ENCODE assay signal across 8 cellular contexts in the genomic region with DNA sequence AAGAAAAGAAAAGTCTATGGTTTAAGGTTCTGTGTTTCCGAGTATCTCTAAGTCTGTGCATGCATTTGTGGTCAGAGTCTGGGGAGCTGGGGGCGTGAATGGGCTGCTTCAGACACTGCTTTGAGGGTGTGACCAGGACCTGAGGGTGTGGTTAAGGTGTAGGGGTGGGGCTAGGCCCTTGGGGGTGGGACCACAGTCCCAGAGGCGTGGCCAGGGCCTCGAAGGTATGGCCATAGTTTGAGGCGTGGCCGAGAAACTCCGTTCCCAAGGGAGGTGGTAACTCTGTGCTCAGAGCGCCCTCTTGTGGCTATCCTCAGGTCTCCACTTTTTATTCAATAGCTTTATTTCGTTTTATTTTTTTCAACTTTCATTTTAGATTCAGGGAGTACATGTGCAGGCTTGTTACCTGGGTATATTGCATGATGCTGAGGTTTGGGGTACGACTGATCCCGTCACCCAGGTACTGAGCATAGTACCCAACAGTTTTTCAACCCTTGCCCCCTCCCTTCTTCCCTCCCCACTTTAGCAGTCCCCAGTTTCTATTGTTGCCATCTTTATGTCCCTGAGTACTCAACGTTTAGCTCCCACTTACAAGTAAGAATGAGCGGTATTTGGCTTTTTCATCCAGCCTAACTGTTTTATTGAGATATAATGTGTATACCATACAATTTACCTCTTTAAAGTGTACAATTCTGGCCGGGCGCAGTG. TPM values are rescaled to one million over a fixed set of nuclear protein-coding genes. Genes with fewer than 3 reads are reported as not detected.
DNase-seq lines count a peak whose midpoint lies in the region; TF ChIP-seq lines count a peak whose summit lies in the region.

No MANE protein-coding gene starts in this region.

- H3K27me3 Mint-ChIP-seq in activated T-helper 1 cell treated with anti-CD3 and anti-CD28 coated beads, Interleukin-12 subunit alpha, Interleukin-12 subunit beta, Interleukin-2, Interleukin-4 antibody, amounts not matched to agents 30 ng/mL and 10 ng/mL and 1 ng/mL, durations not matched to agents 14 hours and 24 hours and 36 hours (ENCODE audit: insufficient read depth): peaks cover 2% of the 10 kb centered on the region
- peaks cover 6% of the 10 kb centered on the region for H3K27me3 Mint-ChIP-seq in neural progenitor cell (ENCODE audit: insufficient read depth, low read depth)

- intact Hi-C loops in activated T-helper 1 cell treated with anti-CD3 and anti-CD28 coated beads, Interleukin-12 subunit alpha, Interleukin-12 subunit beta, Interleukin-2, Interleukin-4 antibody, amounts not matched to agents 30 ng/mL and 10 ng/mL and 1 ng/mL, durations not matched to agents 14 hours and 24 hours and 36 hours (cut with micrococcal nuclease): loop anchor here (1.0 to 2.0 kb wide), 8 partner anchors 17 to 200 kb away; no protein-coding TSS in a partner anchor

- H3K4me3 Mint-ChIP-seq in activated T-helper 1 cell treated with anti-CD3 and anti-CD28 coated beads, Interleukin-12 subunit alpha, Interleukin-12 subunit beta, Interleukin-2, Interleukin-4 antibody, amounts not matched to agents 30 ng/mL and 10 ng/mL and 1 ng/mL, durations not matched to agents 14 hours and 24 hours and 36 hours: peak overlapping the region; percentile 27
- peak overlapping the region; percentile 13 for H3K4me3 Mint-ChIP-seq in neural progenitor cell

- H3K79me2 ChIP-seq in Loucy (ENCODE audit: insufficient read depth, low read length) (no peaks in the 10 kb centered on the region), neural progenitor cell (ENCODE audit: low read depth) (no peaks in the 10 kb centered on the region)

- peak; percentile 85 for TF ChIP-seq CTCF in Loucy (conservative IDR thresholded peaks at IDR 0.05; ENCODE audit: low read length)
- peak; percentile 89 for TF ChIP-seq CTCF in neural progenitor cell (IDR thresholded peaks at IDR 0.05)

- H3K9me3 ChIP-seq in Loucy (ENCODE audit: insufficient read depth, low read depth, low read length) (no peaks in the 10 kb centered on the region), neural progenitor cell (ENCODE audit: low read depth) (no peaks in the 10 kb centered on the region)

- H3K9ac ChIP-seq in Loucy (ENCODE audit: low read depth, low read length, poor library complexity, severe bottlenecking): peak overlapping the region; percentile 67
- no peak overlapping the region for H3K9ac ChIP-seq in neural progenitor cell

- no peaks in the 10 kb centered on the region for H3K9me3 Mint-ChIP-seq in activated T-helper 1 cell treated with anti-CD3 and anti-CD28 coated beads, Interleukin-12 subunit alpha, Interleukin-12 subunit beta, Interleukin-2, Interleukin-4 antibody, amounts not matched to agents 30 ng/mL and 10 ng/mL and 1 ng/mL, durations not matched to agents 14 hours and 24 hours and 36 hours
- peaks cover 7% of the 10 kb centered on the region for H3K9me3 Mint-ChIP-seq in neural progenitor cell

- H3F3A ChIP-seq in Loucy (ENCODE audit: low read depth) (no peaks in the 10 kb centered on the region), neural progenitor cell (ENCODE audit: low read depth) (no peaks in the 10 kb centered on the region)

- H3K4me3 ChIP-seq in H7 (ENCODE audit: insufficient read depth, low read depth, low read length) (no peak overlapping the region), Loucy (ENCODE audit: low read length, poor library complexity, severe bottlenecking) (peak overlapping the region; percentile 59), neural progenitor cell (no peak overlapping the region)

- peaks cover 30% of the 10 kb centered on the region for H3K4me1 Mint-ChIP-seq in activated T-helper 1 cell treated with anti-CD3 and anti-CD28 coated beads, Interleukin-12 subunit alpha, Interleukin-12 subunit beta, Interleukin-2, Interleukin-4 antibody, amounts not matched to agents 30 ng/mL and 10 ng/mL and 1 ng/mL, durations not matched to agents 14 hours and 24 hours and 36 hours (ENCODE audit: low read depth)
- H3K4me1 Mint-ChIP-seq in neural progenitor cell: no peaks in the 10 kb centered on the region

- no peaks in the 10 kb centered on the region for H3K36me3 ChIP-seq in H7 (replicated peaks; ENCODE audit: control insufficient read depth, insufficient read depth, low read length)
- no peaks in the 10 kb centered on the region for H3K36me3 ChIP-seq in Loucy (ENCODE audit: insufficient read depth, low read length)
- no peaks in the 10 kb centered on the region for H3K36me3 ChIP-seq in neural progenitor cell

- H3K27ac ChIP-seq in neural progenitor cell: no peak overlapping the region

- H3K4me2 ChIP-seq in Loucy (ENCODE audit: low read depth, low read length, poor library complexity, severe bottlenecking): peak overlapping the region; percentile 68
- no peak overlapping the region for H3K4me2 ChIP-seq in neural progenitor cell

- H2AFZ ChIP-seq in Loucy (ENCODE audit: low read length) (peak overlapping the region; percentile 90), neural progenitor cell (replicated peaks) (peak overlapping the region; percentile 35)

- H3K36me3 Mint-ChIP-seq in activated T-helper 1 cell treated with anti-CD3 and anti-CD28 coated beads, Interleukin-12 subunit alpha, Interleukin-12 subunit beta, Interleukin-2, Interleukin-4 antibody, amounts not matched to agents 30 ng/mL and 10 ng/mL and 1 ng/mL, durations not matched to agents 14 hours and 24 hours and 36 hours (ENCODE audit: low read depth): no peaks in the 10 kb centered on the region
- H3K36me3 Mint-ChIP-seq in neural progenitor cell: no peaks in the 10 kb centered on the region

- H3K27me3 ChIP-seq in H7 (ENCODE audit: control insufficient read depth, insufficient read depth, low read length) (no peaks in the 10 kb centered on the region), Loucy (ENCODE audit: insufficient read depth, low read length, poor library complexity, severe bottlenecking) (no peaks in the 10 kb centered on the region), neural progenitor cell (no peaks in the 10 kb centered on the region)

- H4K20me1 ChIP-seq in Loucy (ENCODE audit: insufficient read depth, low read length, poor library complexity, severe bottlenecking) (no peaks in the 10 kb centered on the region), neural progenitor cell (ENCODE audit: low read depth) (no peaks in the 10 kb centered on the region)

- H3K27ac Mint-ChIP-seq in activated T-helper 1 cell treated with anti-CD3 and anti-CD28 coated beads, Interleukin-12 subunit alpha, Interleukin-12 subunit beta, Interleukin-2, Interleukin-4 antibody, amounts not matched to agents 30 ng/mL and 10 ng/mL and 1 ng/mL, durations not matched to agents 14 hours and 24 hours and 36 hours: peak overlapping the region; percentile 64
- H3K27ac Mint-ChIP-seq in neural progenitor cell: no peak overlapping the region

- no peaks in the 10 kb centered on the region for H3K9me2 ChIP-seq in Loucy (replicated peaks; ENCODE audit: low read depth, low read length)

- H3K4me1 ChIP-seq in Loucy (ENCODE audit: insufficient read depth, low read length, poor library complexity, severe bottlenecking) (peaks cover 6% of the 10 kb centered on the region), neural progenitor cell (no peaks in the 10 kb centered on the region)

- DNase-seq in ELF-1 (ENCODE audit: low read depth, low spot score) (peak; percentile 93), H7 (peak; percentile 99), RPMI8226 (peak; percentile 95), fibroblast of peridontal ligament (ENCODE audit: extremely low read depth) (peak; percentile 93), neural progenitor cell (ENCODE audit: low spot score) (peak; percentile 97), stromal cell of bone marrow (ENCODE audit: low read depth) (peak; percentile 69)
- DNase-seq in activated T-helper 1 cell treated with anti-CD3 and anti-CD28 coated beads, Interleukin-12 subunit alpha, Interleukin-12 subunit beta, Interleukin-2, Interleukin-4 antibody, amounts not matched to agents 30 ng/mL and 10 ng/mL and 1 ng/mL, durations not matched to agents 14 hours and 24 hours and 36 hours (ENCODE audit: low spot score): peak; percentile 94

RNA-seq across cellular contexts. Expression of gene CBLC, which starts 7.0 kb away (rescaled TPM):
- total RNA-seq in H7 (2014; rRNA removed; shearing (Covaris generic)): 15.3 and 16.3 TPM in 2 replicates
- total RNA-seq in activated T-helper 1 cell treated with anti-CD3 and anti-CD28 coated beads, Interleukin-12 subunit alpha, Interleukin-12 subunit beta, Interleukin-2, Interleukin-4 antibody, amounts not matched to agents 30 ng/mL and 10 ng/mL and 1 ng/mL, durations not matched to agents 14 hours and 24 hours and 36 hours: not detected in 2 replicates
- 1.4 and 1.5 TPM in 2 replicates for total RNA-seq in neural progenitor cell (ENCODE audit: low replicate concordance)

RNA-seq across cellular contexts. Expression of gene BCL3, which starts 22.2 kb away (rescaled TPM):
- 7.3 and 8.3 TPM in 2 replicates for total RNA-seq in H7 (2014; rRNA removed; shearing (Covaris generic))
- total RNA-seq in activated T-helper 1 cell treated with anti-CD3 and anti-CD28 coated beads, Interleukin-12 subunit alpha, Interleukin-12 subunit beta, Interleukin-2, Interleukin-4 antibody, amounts not matched to agents 30 ng/mL and 10 ng/mL and 1 ng/mL, durations not matched to agents 14 hours and 24 hours and 36 hours: 67.2 and 74.6 TPM in 2 replicates
- total RNA-seq in neural progenitor cell (ENCODE audit: low replicate concordance): not detected in 2 replicates

RNA-seq across cellular contexts. Expression of gene BCAM, which starts 38.2 kb away (rescaled TPM):
- 23.9 and 24.2 TPM in 2 replicates for total RNA-seq in H7 (2014; rRNA removed; shearing (Covaris generic))
- not detected in 2 replicates for total RNA-seq in activated T-helper 1 cell treated with anti-CD3 and anti-CD28 coated beads, Interleukin-12 subunit alpha, Interleukin-12 subunit beta, Interleukin-2, Interleukin-4 antibody, amounts not matched to agents 30 ng/mL and 10 ng/mL and 1 ng/mL, durations not matched to agents 14 hours and 24 hours and 36 hours
- 7.1 and 16.9 TPM in 2 replicates for total RNA-seq in neural progenitor cell (ENCODE audit: low replicate concordance)
